ENCODE assay signal across 1 cellular context in genomic region chr3:131350506-131350905, GRCh38.
TF ChIP-seq lines count a peak whose summit lies in the region.

No MANE protein-coding gene starts in this region.

TF ChIP-seq in WTC11, 78 proteins besides CTCF, POLR2A, EP300 and RAD21 (continued from another document):
- no peak for TF ChIP-seq ZNF425 (CRISPR knock-in tag; conservative IDR thresholded peaks at IDR 0.05)
- TF ChIP-seq PRDM15 (CRISPR knock-in tag; IDR thresholded peaks at IDR 0.05): no peak
- no peak for TF ChIP-seq AFF4 (CRISPR knock-in tag; IDR thresholded peaks at IDR 0.05; ENCODE audit: borderline replicate concordance)
- no peak for TF ChIP-seq FOXJ3 (CRISPR knock-in tag; IDR thresholded peaks at IDR 0.05; ENCODE audit: borderline replicate concordance)
- TF ChIP-seq PRRX2 (CRISPR knock-in tag; IDR thresholded peaks at IDR 0.05): no peak
- no peak for TF ChIP-seq SMAD4 (CRISPR knock-in tag; IDR thresholded peaks at IDR 0.05)
- TF ChIP-seq GRHL2 (CRISPR knock-in tag; IDR thresholded peaks at IDR 0.05; ENCODE audit: insufficient replicate concordance, severe bottlenecking): no peak
- TF ChIP-seq ZNF317 (CRISPR knock-in tag; IDR thresholded peaks at IDR 0.05; ENCODE audit: borderline replicate concordance, low read depth): no peak
